8 cellular contexts compared by ENCODE assay signal in genomic region chr2:202375611-202376408, GRCh38. TPM values are rescaled to one million over a fixed set of nuclear protein-coding genes. Genes with fewer than 3 reads are reported as not detected.
DNase-seq lines count a peak whose midpoint lies in the region; ATAC-seq and TF ChIP-seq lines count a peak whose summit lies in the region.

Gene BMPR2, plus strand, starts transcription at chr2:202376327. Its CDS starts 1,148 bp downstream, at chr2:202377475.

- peaks cover 5% of the 10 kb centered on the region for H3K4me1 ChIP-seq in hepatocyte (ENCODE audit: insufficient read depth)
- no peaks in the 10 kb centered on the region for H3K4me1 ChIP-seq in aorta (ENCODE audit: control insufficient read depth in 1 of 2, insufficient read depth in 2 of 2, low read length in 2 of 2)

- peaks cover 47% of the 10 kb centered on the region for H3K79me2 ChIP-seq in hepatocyte

- no peaks in the 10 kb centered on the region for H3K9me2 ChIP-seq in hepatocyte (replicated peaks; ENCODE audit: insufficient read depth)

- TF ChIP-seq CTCF in astrocyte of the cerebellum (IDR thresholded peaks at IDR 0.05; ENCODE audit: low read depth, low read length, missing control alignments) (no peak), hepatocyte (IDR thresholded peaks at IDR 0.05; ENCODE audit: poor library complexity) (no peak)

- H4K20me1 ChIP-seq in hepatocyte (ENCODE audit: insufficient read depth, poor library complexity, severe bottlenecking): peaks cover 36% of the 10 kb centered on the region

- DNase-seq in NCI-H187 (lab: John Stamatoyannopoulos, UW) (peak; percentile 63 to 72), T-helper 22 cell (ENCODE audit: low read depth) (peak; percentile 72), astrocyte of the cerebellum (ENCODE audit: low read depth) (peak; percentile 79), hepatocyte (ENCODE audit: low spot score) (peak; percentile 95), renal cortical epithelial cell (ENCODE audit: low read depth) (peak; percentile 63), aorta (peak; percentile 91 to 96)

- no peaks in the 10 kb centered on the region for H3K36me3 ChIP-seq in hepatocyte (replicated peaks; ENCODE audit: insufficient read depth, low read depth)
- no peaks in the 10 kb centered on the region for H3K36me3 ChIP-seq in aorta (ENCODE audit: control insufficient read depth in 1 of 2, insufficient read depth in 2 of 2, low read length in 1 of 2)

- intact Hi-C loops in aorta (cut with DNase I): loop anchor here (2.0 to 10.0 kb wide), 4 partner anchors 51 to 169 kb away; partner anchors contain the start of gene NOP58 (in 1 of the 2)

- H3K9me3 ChIP-seq in hepatocyte (ENCODE audit: low read depth) (no peaks in the 10 kb centered on the region), aorta (ENCODE audit: control insufficient read depth, low read length) (no peaks in the 10 kb centered on the region)

- ATAC-seq in GM18502 (IDR thresholded peaks at IDR 0.05; ENCODE audit: poor library complexity, unreplicated experiment) (peak; percentile 70), HG02938 (IDR thresholded peaks at IDR 0.05; ENCODE audit: unreplicated experiment) (peak; percentile 56), aorta (ENCODE audit: low FRiP score) (peak; percentile 93)

- H3K27me3 ChIP-seq in hepatocyte: no peaks in the 10 kb centered on the region
- no peaks in the 10 kb centered on the region for H3K27me3 ChIP-seq in aorta (ENCODE audit: control insufficient read depth in 1 of 2, insufficient read depth in 2 of 2, low read length in 1 of 2)

- H2AFZ ChIP-seq in hepatocyte: peak within 1 kb of the TSS; percentile 97

- peak within 1 kb of the TSS; percentile 100 for H3K27ac ChIP-seq in hepatocyte
- H3K27ac ChIP-seq in aorta (ENCODE audit: low read depth in 1 of 2, low read length in 2 of 2): peak within 1 kb of the TSS; percentile 99 to 100

- in situ Hi-C loops in astrocyte of the cerebellum (cut with HindIII; ENCODE audit: low sequenced_read_pairs): no loop called here

- H3K4me3 ChIP-seq in astrocyte of the cerebellum (ENCODE audit: low read depth, low read length) (peak within 1 kb of the TSS; percentile 98), hepatocyte (peak within 1 kb of the TSS; percentile 75), aorta (ENCODE audit: low read length in 2 of 2) (peak within 1 kb of the TSS; percentile 93 to 94)

- under 1% methylated on average over 28 of the region's 70 CpGs for WGBS in hepatocyte (ENCODE audit: low lambda C conversion rate, missing lambda C conversion rate)
- 0 to 1% methylated on average over 43 to 70 of the region's 70 CpGs for WGBS in aorta, 2 donors

- peak within 1 kb of the TSS; percentile 93 for H3K4me2 ChIP-seq in hepatocyte

RNA-seq across cellular contexts. Expression of gene BMPR2, which starts in this region (rescaled TPM):
- total RNA-seq in hepatocyte (40.9 and 42.2 TPM in 2 replicates), renal cortical epithelial cell (19.4 and 65.7 TPM in 2 replicates), aorta (100 to 1,000 TPM; 103 to 123 TPM)
- polyA plus RNA-seq in hepatocyte (12.5 and 13.2 TPM in 2 replicates), aorta (10 to 100 TPM in 1 of 2 donors, 1 to 10 TPM in 1; 7.9 to 17.2 TPM)

Comparison
In these comparisons a context has a peak if more than half of its experiments do, and no peak if none do; other contexts are left out.
1. Peak in every context shown above with its lines: DNase-seq, ATAC-seq, H3K4me3 ChIP-seq and H3K27ac ChIP-seq.